Comparison of ENCODE assay signal across 8 cellular contexts in genomic region chr9:128067898-128068655, GRCh38. TPM values are rescaled to one million over a fixed set of nuclear protein-coding genes. Genes with fewer than 3 reads are reported as not detected.
DNase-seq lines count a peak whose midpoint lies in the region; ATAC-seq and TF ChIP-seq lines count a peak whose summit lies in the region.

Gene SLC25A25, plus strand, starts transcription at chr9:128068232. Its CDS starts 88 bp downstream, at chr9:128068320.

- peak within 1 kb of the TSS; percentile 93 for H3K27ac Mint-ChIP-seq in activated T-helper 17 cell treated with anti-CD3 and anti-CD28 coated beads, Interleukin-2, amount 50 U/mL, for 72 hours
- H3K27ac Mint-ChIP-seq in natural killer cell, result no peak within 1 kb of the TSS

- H3K4me1 ChIP-seq in DOHH2 (ENCODE audit: control insufficient read depth, low read length), result peaks cover 54% of the 10 kb centered on the region

- H3K4me3 ChIP-seq in DOHH2 (ENCODE audit: low read length) (peak within 1 kb of the TSS; percentile 96), LNCaP clone FGC (ENCODE audit: low read depth, low read length) (peak within 1 kb of the TSS; percentile 94), fibroblast of mammary gland (ENCODE audit: control insufficient read depth, low read depth, low read length) (peak within 1 kb of the TSS; percentile 84)

- H3K9me3 Mint-ChIP-seq in activated T-helper 17 cell treated with anti-CD3 and anti-CD28 coated beads, Interleukin-2, amount 50 U/mL, for 72 hours, result no peaks in the 10 kb centered on the region
- no peaks in the 10 kb centered on the region for H3K9me3 Mint-ChIP-seq in natural killer cell

- peak; percentile 90 for DNase-seq in GOT3 (lab: John Stamatoyannopoulos, UW)
- DNase-seq in LNCaP clone FGC (ENCODE audit: low read depth), result peak; percentile 97
- peak; percentile 100 for DNase-seq in RWPE1 (ENCODE audit: low spot score)
- peak; percentile 99 for DNase-seq in fibroblast of mammary gland (ENCODE audit: low read depth)
- peak; percentile 100 for DNase-seq in natural killer cell
- peak; percentile 99 for DNase-seq in stimulated activated naive CD4-positive, alpha-beta T cell treated with Interleukin-2 at 50 U/mL for 16 hours (lab: John Stamatoyannopoulos, UW)

- peaks cover 26% of the 10 kb centered on the region for H3K36me3 Mint-ChIP-seq in activated T-helper 17 cell treated with anti-CD3 and anti-CD28 coated beads, Interleukin-2, amount 50 U/mL, for 72 hours (ENCODE audit: low read depth)
- H3K36me3 Mint-ChIP-seq in natural killer cell, result no peaks in the 10 kb centered on the region

- intact Hi-C loops in natural killer cell (cut with micrococcal nuclease), result loop anchor here (2.0 to 10.0 kb wide), 3 partner anchors 41 to 293 kb away; partner anchors contain the start of gene SH2D3C

- H3F3A ChIP-seq in DOHH2 (ENCODE audit: control insufficient read depth, insufficient read depth), result peaks cover 25% of the 10 kb centered on the region

- H3K27ac ChIP-seq in DOHH2 (ENCODE audit: low read depth, low read length), result peak within 1 kb of the TSS; percentile 94
- peak within 1 kb of the TSS; percentile 92 for H3K27ac ChIP-seq in RWPE1

- CTCF ChIA-PET in RWPE1 (lab: Yijun Ruan, JAX), result interaction anchor here (0.5 to 0.9 kb wide), 4 partner anchors 50 to 1089 kb away, joined by 3 to 6 read pairs (median 4); no protein-coding TSS in a partner anchor

- H3K4me3 Mint-ChIP-seq in activated T-helper 17 cell treated with anti-CD3 and anti-CD28 coated beads, Interleukin-2, amount 50 U/mL, for 72 hours, result no peak within 1 kb of the TSS
- peak within 1 kb of the TSS; percentile 94 for H3K4me3 Mint-ChIP-seq in natural killer cell

- no peaks in the 10 kb centered on the region for H3K27me3 Mint-ChIP-seq in activated T-helper 17 cell treated with anti-CD3 and anti-CD28 coated beads, Interleukin-2, amount 50 U/mL, for 72 hours
- H3K27me3 Mint-ChIP-seq in natural killer cell (ENCODE audit: low read depth in 2 of 2), result no peaks in the 10 kb centered on the region

- H3K4me1 Mint-ChIP-seq in activated T-helper 17 cell treated with anti-CD3 and anti-CD28 coated beads, Interleukin-2, amount 50 U/mL, for 72 hours, result peaks cover 21% of the 10 kb centered on the region
- H3K4me1 Mint-ChIP-seq in natural killer cell, result peaks cover 44 to 49% of the 10 kb centered on the region in 2 donors

- ATAC-seq in activated T-helper 17 cell treated with anti-CD3 and anti-CD28 coated beads, Interleukin-2, amount 50 U/mL, for 72 hours (replicated peaks), result peak; percentile 83
- ATAC-seq in natural killer cell, result peak; percentile 83 to 95 (median 85)

- no peaks in the 10 kb centered on the region for H3K27me3 ChIP-seq in DOHH2 (ENCODE audit: control insufficient read depth, low read length)

- peaks cover 10% of the 10 kb centered on the region for H3K36me3 ChIP-seq in DOHH2 (ENCODE audit: control insufficient read depth, low read length)

- H3K79me2 ChIP-seq in DOHH2 (ENCODE audit: control insufficient read depth, low read length), result peaks cover 62% of the 10 kb centered on the region

- H3K9me3 ChIP-seq in DOHH2 (ENCODE audit: control insufficient read depth, insufficient read depth, low read length), result no peaks in the 10 kb centered on the region

- H3K4me2 ChIP-seq in DOHH2 (ENCODE audit: low read length), result peak within 1 kb of the TSS; percentile 98

- POLR2A ChIA-PET in RWPE1 (lab: Yijun Ruan, JAX; ENCODE audit: low non-redundant PET), result interaction anchor here (0.6 to 1.5 kb wide), 3 partner anchors 19 to 26 kb away, joined by 3 to 5 read pairs (median 4); no protein-coding TSS in a partner anchor

- H4K20me1 ChIP-seq in DOHH2 (ENCODE audit: control insufficient read depth, insufficient read depth, low read depth, low read length), result no peaks in the 10 kb centered on the region

- H3K9me2 ChIP-seq in DOHH2 (replicated peaks; ENCODE audit: control insufficient read depth, low read length), result no peaks in the 10 kb centered on the region

- TF ChIP-seq CTCF in DOHH2 (IDR thresholded peaks at IDR 0.05; ENCODE audit: low read depth, low read length, poor library complexity, severe bottlenecking) (no peak), LNCaP clone FGC (IDR thresholded peaks at IDR 0.05; ENCODE audit: control insufficient read depth, extremely low read depth, insufficient read depth) (no peak), RWPE1 (conservative IDR thresholded peaks at IDR 0.05; ENCODE audit: low read depth) (no peak), fibroblast of mammary gland (conservative IDR thresholded peaks at IDR 0.05; ENCODE audit: control insufficient read depth, insufficient read depth, low read depth, low read length) (no peak), natural killer cell (IDR thresholded peaks at IDR 0.05) (no peak)

RNA-seq across cellular contexts. Expression of gene SLC25A25, which starts in this region (rescaled TPM):
- 10 to 100 TPM; 10.8 to 12.7 TPM for total RNA-seq in activated T-helper 17 cell treated with anti-CD3 and anti-CD28 coated beads, Interleukin-2, amount 50 U/mL, for 72 hours
- total RNA-seq in natural killer cell, result 10 to 100 TPM; 16.8 to 19.1 (median 18.9) TPM

Comparison
In these comparisons a context has a peak if more than half of its experiments do, and no peak if none do; other contexts are left out.
1. Peak in every context shown above with its lines: DNase-seq, ATAC-seq, H3K4me3 ChIP-seq and H3K27ac ChIP-seq.